Comparison of ENCODE assay signal across 1 cellular context in genomic region chr5:54224083-54224836, GRCh38.
TF ChIP-seq lines count a peak whose summit lies in the region.

No MANE protein-coding gene starts in this region.

TF ChIP-seq in K562, 482 proteins besides CTCF, POLR2A, EP300 and RAD21 (continued from another document):
- TF ChIP-seq, protein P1, sequence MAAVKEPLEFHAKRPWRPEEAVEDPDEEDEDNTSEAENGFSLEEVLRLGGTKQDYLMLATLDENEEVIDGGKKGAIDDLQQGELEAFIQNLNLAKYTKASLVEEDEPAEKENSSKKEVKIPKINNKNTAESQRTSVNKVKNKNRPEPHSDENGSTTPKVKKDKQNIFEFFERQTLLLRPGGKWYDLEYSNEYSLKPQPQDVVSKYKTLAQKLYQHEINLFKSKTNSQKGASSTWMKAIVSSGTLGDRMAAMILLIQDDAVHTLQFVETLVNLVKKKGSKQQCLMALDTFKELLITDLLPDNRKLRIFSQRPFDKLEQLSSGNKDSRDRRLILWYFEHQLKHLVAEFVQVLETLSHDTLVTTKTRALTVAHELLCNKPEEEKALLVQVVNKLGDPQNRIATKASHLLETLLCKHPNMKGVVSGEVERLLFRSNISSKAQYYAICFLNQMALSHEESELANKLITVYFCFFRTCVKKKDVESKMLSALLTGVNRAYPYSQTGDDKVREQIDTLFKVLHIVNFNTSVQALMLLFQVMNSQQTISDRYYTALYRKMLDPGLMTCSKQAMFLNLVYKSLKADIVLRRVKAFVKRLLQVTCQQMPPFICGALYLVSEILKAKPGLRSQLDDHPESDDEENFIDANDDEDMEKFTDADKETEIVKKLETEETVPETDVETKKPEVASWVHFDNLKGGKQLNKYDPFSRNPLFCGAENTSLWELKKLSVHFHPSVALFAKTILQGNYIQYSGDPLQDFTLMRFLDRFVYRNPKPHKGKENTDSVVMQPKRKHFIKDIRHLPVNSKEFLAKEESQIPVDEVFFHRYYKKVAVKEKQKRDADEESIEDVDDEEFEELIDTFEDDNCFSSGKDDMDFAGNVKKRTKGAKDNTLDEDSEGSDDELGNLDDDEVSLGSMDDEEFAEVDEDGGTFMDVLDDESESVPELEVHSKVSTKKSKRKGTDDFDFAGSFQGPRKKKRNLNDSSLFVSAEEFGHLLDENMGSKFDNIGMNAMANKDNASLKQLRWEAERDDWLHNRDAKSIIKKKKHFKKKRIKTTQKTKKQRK (IDR thresholded peaks at IDR 0.05; ENCODE audit: borderline replicate concordance, low read depth, low read length): no peak
- TF ChIP-seq MYC (IDR thresholded peaks at IDR 0.05; ENCODE audit: low read depth, low read length) (0 out of 2 replicates have a peak, but pooled peaks have one; percentile 12), MYC (CRISPR knock-in tag; IDR thresholded peaks at IDR 0.05; ENCODE audit: borderline replicate concordance, low read depth) (no peak), FOXK1 (CRISPR knock-in tag; IDR thresholded peaks at IDR 0.05; ENCODE audit: borderline replicate concordance) (no peak), BRF2 (IDR thresholded peaks at IDR 0.05; ENCODE audit: borderline replicate concordance, insufficient read depth, insufficient read length) (no peak), MAFK (IDR thresholded peaks at IDR 0.05; ENCODE audit: low read length) (no peak)
